Comparison of ENCODE assay signal across 24 cellular contexts in genomic region chr10:133201151-133201947, GRCh38. TPM values are rescaled to one million over a fixed set of nuclear protein-coding genes. Genes with fewer than 3 reads are reported as not detected.
"Had no signal": no experiment of that assay in that cellular context is flagged by ENCODE, and none has a peak within 500 bp of the region (broad histone marks: within the 10 kb centered on the region; RNA-seq: fewer than 3 reads in every experiment).

No MANE protein-coding gene starts in this region.

- DNase-seq: IMR-90, Karpas-422, KG1, MG63, NCI-H1092, NCI-H1105 treated with DMSO at 0.1 percent for 48 hours, NCI-H1436, NCI-H187, NCI-H2029, NCI-H2081 treated with DMSO at 0.1 percent for 48 hours, NCI-H2171, NCI-H226, NCI-H446, NCI-H510A, NCI-H524 treated with DMSO at 0.1 percent for 48 hours, NCI-H69, NCI-H774, RPMI8226, SHP77, SK-N-SH had no signal

- H3K27me3 ChIP-seq: MG63 had no signal

- H3K4me2 ChIP-seq: SK-N-SH had no signal

- H3K9ac ChIP-seq: SK-N-SH had no signal

- H3K9me3 ChIP-seq: MG63, SK-N-SH had no signal

- FAIRE-seq: HTR-8/SVneo, RCC 7860 had no signal

- H3K36me3 ChIP-seq: MG63 had no signal

- H3K27ac ChIP-seq: HL-60 had no signal

- H3K4me3 ChIP-seq: MG63 had no signal

RNA-seq across cellular contexts. Expression of gene UTF1, which starts 28.7 kb away (rescaled TPM):
- total RNA-seq: IMR-90, SK-MEL-5 had no signal
- polyA plus RNA-seq: IMR-90, SK-N-SH had no signal

RNA-seq across cellular contexts. Expression of gene VENTX, which starts 36.3 kb away (rescaled TPM):
- total RNA-seq: IMR-90, SK-MEL-5 had no signal
- polyA plus RNA-seq: IMR-90, SK-N-SH had no signal
